Comparison of ENCODE assay signal across 23 cellular contexts in genomic region chr2:156601840-156602551, GRCh38.
"Had no signal": no experiment of that assay in that cellular context is flagged by ENCODE, and none has a peak within 500 bp of the region (broad histone marks: within the 10 kb centered on the region; RNA-seq: fewer than 3 reads in every experiment).

No MANE protein-coding gene starts in this region.

- ATAC-seq: activated CD4-positive, alpha-beta T cell treated with anti-CD3 and anti-CD28 coated beads for 36 hours; gastroesophageal sphincter; heart right ventricle; natural killer cell; WTC11 had no signal

- H3K27me3 Mint-ChIP-seq: progenitor cell of endocrine pancreas, type B pancreatic cell had no signal

- H3K4me3 Mint-ChIP-seq: activated CD4-positive, alpha-beta T cell treated with anti-CD3 and anti-CD28 coated beads for 36 hours; activated naive CD8-positive, alpha-beta T cell treated with anti-CD3 and anti-CD28 coated beads for 36 hours; brain; central memory CD8-positive, alpha-beta T cell; endodermal cell; immature natural killer cell; natural killer cell; stimulated activated naive CD8-positive, alpha-beta T cell treated with anti-CD3 and anti-CD28 coated beads, Interleukin-15, Interleukin-2, amounts not matched to agents 100 ng/mL and 50 ng/mL, for 24 hours; type B pancreatic cell; WTC11 had no signal

- H3K36me3 ChIP-seq: colonic mucosa, gastroesophageal sphincter, heart right ventricle, left ventricle myocardium inferior had no signal

- DNase-seq: activated CD4-positive, alpha-beta T cell treated with anti-CD3 and anti-CD28 coated beads for 36 hours; activated CD4-positive, alpha-beta T cell treated with anti-CD3 and anti-CD28 coated beads, Interleukin-2, amount 50 U/mL, for 48 hours; activated naive CD4-positive, alpha-beta T cell; activated naive CD8-positive, alpha-beta T cell treated with anti-CD3 and anti-CD28 coated beads for 36 hours; activated T-cell treated with anti-CD3 and anti-CD28 coated beads for 4 hours; amygdala; colonic mucosa; endodermal cell; heart right ventricle; immature natural killer cell; kidney glomerular epithelial cell; left ventricle myocardium inferior; mesenchymal stem cell; natural killer cell; stimulated activated CD4-positive, alpha-beta T cell treated with anti-CD3 and anti-CD28 coated beads, Interleukin-2, amount 100 ng/mL, for 24 hours had no signal

- H3K36me3 Mint-ChIP-seq: activated naive CD8-positive, alpha-beta T cell treated with anti-CD3 and anti-CD28 coated beads for 36 hours; brain; natural killer cell; type B pancreatic cell; WTC11 had no signal

- H3K4me3 ChIP-seq: colonic mucosa, gastroesophageal sphincter, heart right ventricle, left ventricle myocardium inferior, SK-N-MC had no signal

- H3K4me1 Mint-ChIP-seq: activated CD4-positive, alpha-beta T cell treated with anti-CD3 and anti-CD28 coated beads for 36 hours; activated naive CD8-positive, alpha-beta T cell treated with anti-CD3 and anti-CD28 coated beads for 36 hours; brain; central memory CD8-positive, alpha-beta T cell; immature natural killer cell; natural killer cell had no signal

- H3K27ac Mint-ChIP-seq: activated CD4-positive, alpha-beta T cell treated with anti-CD3 and anti-CD28 coated beads for 36 hours; activated naive CD8-positive, alpha-beta T cell treated with anti-CD3 and anti-CD28 coated beads for 36 hours; endodermal cell; immature natural killer cell; natural killer cell; progenitor cell of endocrine pancreas; stimulated activated naive CD8-positive, alpha-beta T cell treated with anti-CD3 and anti-CD28 coated beads, Interleukin-15, Interleukin-2, amounts not matched to agents 100 ng/mL and 50 ng/mL, for 24 hours; type B pancreatic cell; WTC11 had no signal

- H3K9me3 Mint-ChIP-seq: activated naive CD8-positive, alpha-beta T cell treated with anti-CD3 and anti-CD28 coated beads for 36 hours; brain; central memory CD8-positive, alpha-beta T cell; endodermal cell; immature natural killer cell; natural killer cell; stimulated activated naive CD8-positive, alpha-beta T cell treated with anti-CD3 and anti-CD28 coated beads, Interleukin-15, Interleukin-2, amounts not matched to agents 100 ng/mL and 50 ng/mL, for 24 hours; type B pancreatic cell had no signal

- H3K27me3 ChIP-seq: colonic mucosa, gastroesophageal sphincter had no signal
